In genomic region chrX:119206203-119206602, GRCh38 we compare ENCODE assay signal across 21 cellular contexts.
"Had no signal": no experiment of that assay in that cellular context is flagged by ENCODE, and none has a peak within 500 bp of the region (broad histone marks: within the 10 kb centered on the region; RNA-seq: fewer than 3 reads in every experiment).

No MANE protein-coding gene starts in this region.

- H3K27me3 ChIP-seq: brain microvascular endothelial cell, neural progenitor cell, upper lobe of left lung had no signal

- H3K4me2 ChIP-seq: neural progenitor cell had no signal

- H2AFZ ChIP-seq: neural progenitor cell had no signal

- DNase-seq: activated B cell treated with CpG ODN at 0.5 μM for 24 hours; activated CD4-positive, alpha-beta T cell treated with anti-CD3 and anti-CD28 coated beads for 36 hours; activated CD4-positive, alpha-beta T cell treated with anti-CD3 and anti-CD28 coated beads, Interleukin-2, amount 50 U/mL, for 4 hours; activated CD8-positive, alpha-beta memory T cell treated with anti-CD3 and anti-CD28 coated beads for 24 hours; activated CD8-positive, alpha-beta memory T cell treated with anti-CD3 and anti-CD28 coated beads, Interleukin-2, amount 50 U/mL, for 4 hours; activated T-cell treated with anti-CD3 and anti-CD28 coated beads, Interleukin-2, amount 50 U/mL, for 24 hours; aorta; brain microvascular endothelial cell; caudate nucleus; effector CD4-positive, alpha-beta T cell; foreskin fibroblast; kidney; naive thymus-derived CD8-positive, alpha-beta T cell; spleen; stimulated activated CD4-positive, alpha-beta T cell treated with anti-CD3 and anti-CD28 coated beads, Interleukin-4, amount 100 ng/mL, for 24 hours; stimulated activated naive CD8-positive, alpha-beta T cell treated with anti-CD3 and anti-CD28 coated beads, Interleukin-15, Interleukin-2, amounts not matched to agents 100 U/mL and 50 U/mL, for 24 hours; T-helper 9 cell; upper lobe of left lung had no signal

- H3K9me3 ChIP-seq: spleen, upper lobe of left lung had no signal

- H3K27ac ChIP-seq: brain microvascular endothelial cell, neural progenitor cell, spleen, upper lobe of left lung had no signal

- H3K4me1 ChIP-seq: neural progenitor cell, spleen, upper lobe of left lung had no signal

- H3K36me3 ChIP-seq: brain microvascular endothelial cell, neural progenitor cell, spleen, upper lobe of left lung had no signal

- H3K9ac ChIP-seq: neural progenitor cell had no signal

- ATAC-seq: activated CD4-positive, alpha-beta T cell treated with anti-CD3 and anti-CD28 coated beads for 36 hours; activated naive CD4-positive, alpha-beta T cell treated with anti-CD3 and anti-CD28 coated beads, Interleukin-2, amount 50 U/mL, for 72 hours; activated T-helper 17 cell treated with anti-CD3 and anti-CD28 coated beads, Interleukin-2, amount 50 U/mL, for 72 hours; naive thymus-derived CD8-positive, alpha-beta T cell; stimulated activated naive CD8-positive, alpha-beta T cell treated with anti-CD3 and anti-CD28 coated beads, Interleukin-15, Interleukin-2, amounts not matched to agents 100 U/mL and 50 U/mL, for 24 hours had no signal

- H3K4me3 ChIP-seq: neural progenitor cell, spleen, upper lobe of left lung had no signal
